In genomic region chr9:89495824-89496555, GRCh38 we compare ENCODE assay signal across 10 cellular contexts. TPM values are rescaled to one million over a fixed set of nuclear protein-coding genes. Genes with fewer than 3 reads are reported as not detected.
A peak's percentile ranks its signal among the peaks of the same experiment; 100 is the strongest.
DNase-seq lines count a peak whose midpoint lies in the region; ATAC-seq and TF ChIP-seq lines count a peak whose summit lies in the region.
"Had no signal": no experiment of that assay in that cellular context is flagged by ENCODE, and none has a peak within 500 bp of the region (broad histone marks: within the 10 kb centered on the region; RNA-seq: fewer than 3 reads in every experiment).

No MANE protein-coding gene starts in this region.

- H3F3A ChIP-seq in smooth muscle cell (ENCODE audit: low read depth), result no peaks in the 10 kb centered on the region

- peaks cover 10% of the 10 kb centered on the region for H3K36me3 Mint-ChIP-seq in activated naive CD4-positive, alpha-beta T cell treated with anti-CD3 and anti-CD28 coated beads, Interleukin-2, amount 50 U/mL, for 24 hours
- H3K36me3 Mint-ChIP-seq in activated CD8-positive, alpha-beta T cell treated with anti-CD3 and anti-CD28 coated beads, Interleukin-2, amount 10 ng/mL, durations not matched to agents 7 days and 5 days (ENCODE audit: low read depth), result peaks cover 54% of the 10 kb centered on the region

- peaks cover 84% of the 10 kb centered on the region for H3K4me1 Mint-ChIP-seq in activated naive CD4-positive, alpha-beta T cell treated with anti-CD3 and anti-CD28 coated beads, Interleukin-2, amount 50 U/mL, for 24 hours
- peaks cover 75% of the 10 kb centered on the region for H3K4me1 Mint-ChIP-seq in activated CD8-positive, alpha-beta T cell treated with anti-CD3 and anti-CD28 coated beads, Interleukin-2, amount 10 ng/mL, durations not matched to agents 7 days and 5 days (ENCODE audit: low read depth)

- no peak overlapping the region for H2AFZ ChIP-seq in smooth muscle cell (ENCODE audit: low read depth)

- H3K4me3 ChIP-seq in transverse colon (peak overlapping the region in 2 of 4 donors; percentile 80 to 92), smooth muscle cell (no peak overlapping the region)

- 75 to 80% methylated on average over 2 to 12 of the region's 12 CpGs for WGBS in transverse colon (ENCODE audit: low coverage in 1 of 2), 2 donors
- WGBS in smooth muscle cell (ENCODE audit: low lambda C conversion rate), result 90% methylated on average over 12 of the region's 12 CpGs

- H3K27ac Mint-ChIP-seq in activated naive CD4-positive, alpha-beta T cell treated with anti-CD3 and anti-CD28 coated beads, Interleukin-2, amount 50 U/mL, for 24 hours, result peak overlapping the region; percentile 90
- peak overlapping the region; percentile 92 for H3K27ac Mint-ChIP-seq in activated CD8-positive, alpha-beta T cell treated with anti-CD3 and anti-CD28 coated beads, Interleukin-2, amount 10 ng/mL, durations not matched to agents 7 days and 5 days

- H3K27ac ChIP-seq in transverse colon, result peak overlapping the region; percentile 79 to 87 (median 82)
- no peak overlapping the region for H3K27ac ChIP-seq in smooth muscle cell (ENCODE audit: low read depth)

- H3K79me2 ChIP-seq in smooth muscle cell (ENCODE audit: low read depth), result no peaks in the 10 kb centered on the region

- no peaks in the 10 kb centered on the region for H3K9me3 Mint-ChIP-seq in activated naive CD4-positive, alpha-beta T cell treated with anti-CD3 and anti-CD28 coated beads, Interleukin-2, amount 50 U/mL, for 24 hours
- H3K9me3 Mint-ChIP-seq in activated CD8-positive, alpha-beta T cell treated with anti-CD3 and anti-CD28 coated beads, Interleukin-2, amount 10 ng/mL, durations not matched to agents 7 days and 5 days (ENCODE audit: insufficient read depth), result no peaks in the 10 kb centered on the region

- H3K27me3 Mint-ChIP-seq in activated naive CD4-positive, alpha-beta T cell treated with anti-CD3 and anti-CD28 coated beads, Interleukin-2, amount 50 U/mL, for 24 hours, result no peaks in the 10 kb centered on the region
- no peaks in the 10 kb centered on the region for H3K27me3 Mint-ChIP-seq in activated CD8-positive, alpha-beta T cell treated with anti-CD3 and anti-CD28 coated beads, Interleukin-2, amount 10 ng/mL, durations not matched to agents 7 days and 5 days (ENCODE audit: low read depth)

- no peak for TF ChIP-seq POLR2A in transverse colon (IDR thresholded peaks at IDR 0.05)

- intact Hi-C loops in transverse colon (cut with DNase I; ENCODE audit: low total_unique reads), result no loop called here

- H4K20me1 ChIP-seq in smooth muscle cell (ENCODE audit: low read depth), result no peaks in the 10 kb centered on the region

- CTCF ChIA-PET in activated CD8-positive, alpha-beta T cell treated with anti-CD3 and anti-CD28 coated beads, Interleukin-2, amount 10 ng/mL, durations not matched to agents 7 days and 5 days (lab: Charles Lee), result interaction anchor here (1.0 to 3.0 kb wide), 3 partner anchors 26 to 53 kb away, joined by 3 to 23 read pairs (median 4); no protein-coding TSS in a partner anchor

- peak overlapping the region; percentile 94 for H3K4me3 Mint-ChIP-seq in activated naive CD4-positive, alpha-beta T cell treated with anti-CD3 and anti-CD28 coated beads, Interleukin-2, amount 50 U/mL, for 24 hours
- H3K4me3 Mint-ChIP-seq in activated CD8-positive, alpha-beta T cell treated with anti-CD3 and anti-CD28 coated beads, Interleukin-2, amount 10 ng/mL, durations not matched to agents 7 days and 5 days, result peak overlapping the region; percentile 92

- no peaks in the 10 kb centered on the region for H3K9me3 ChIP-seq in transverse colon
- H3K9me3 ChIP-seq in smooth muscle cell (replicated peaks; ENCODE audit: low read depth), result no peaks in the 10 kb centered on the region

- POLR2A ChIA-PET in activated CD8-positive, alpha-beta T cell treated with anti-CD3 and anti-CD28 coated beads, Interleukin-2, amount 10 ng/mL, durations not matched to agents 7 days and 5 days (lab: Charles Lee), result interaction anchor here (0.8 to 2.6 kb wide), 14 partner anchors 11 to 70 kb away, joined by 3 to 14 read pairs (median 3); no protein-coding TSS in a partner anchor

- H3K36me3 ChIP-seq in transverse colon (no peaks in the 10 kb centered on the region), smooth muscle cell (ENCODE audit: low read depth) (no peaks in the 10 kb centered on the region)

- TF ChIP-seq CTCF in transverse colon (IDR thresholded peaks at IDR 0.05) (no peak), smooth muscle cell (IDR thresholded peaks at IDR 0.05; ENCODE audit: borderline replicate concordance, insufficient read depth, poor library complexity, severe bottlenecking) (no peak)

- no peak overlapping the region for H3K4me2 ChIP-seq in smooth muscle cell

- no peak for ATAC-seq in activated CD8-positive, alpha-beta T cell treated with anti-CD3 and anti-CD28 coated beads, Interleukin-2, amount 10 ng/mL, durations not matched to agents 7 days and 5 days
- no peak for ATAC-seq in GM19023 (IDR thresholded peaks at IDR 0.05; ENCODE audit: unreplicated experiment)

- H3K4me1 ChIP-seq in transverse colon (peaks cover 6 to 37% (median 15%) of the 10 kb centered on the region in 4 donors), smooth muscle cell (ENCODE audit: low read depth) (peaks cover 5% of the 10 kb centered on the region)

- H3K27me3 ChIP-seq in transverse colon (no peaks in the 10 kb centered on the region), smooth muscle cell (ENCODE audit: low read depth) (peaks cover 9% of the 10 kb centered on the region)

- in situ Hi-C loops in transverse colon (cut with MboI; ENCODE audit: low pct_ligation_motif_present in 1 of 4, low pct_unique_long_range_greater_than_20kb in 1 of 4, low sequenced_read_pairs in 3 of 4), result no loop called here

- no peak for DNase-seq in activated naive CD4-positive, alpha-beta T cell treated with Interleukin-2 at 50 U/mL for 16 hours
- no peak for DNase-seq in activated CD8-positive, alpha-beta T cell treated with anti-CD3 and anti-CD28 coated beads, Interleukin-2, amount 10 ng/mL, durations not matched to agents 7 days and 5 days
- DNase-seq in mesenteric fat pad (ENCODE audit: low spot score), result peak; percentile 60
- DNase-seq in transverse colon, result no peak
- DNase-seq in AG08396 (ENCODE audit: low spot score), result no peak
- no peak for DNase-seq in smooth muscle cell (lab: John Stamatoyannopoulos, UW; ENCODE audit: unreplicated experiment)
- DNase-seq: activated CD4-positive, CD25-positive, alpha-beta regulatory T cell treated with anti-CD3 and anti-CD28 coated beads, Interleukin-2, amount 50 U/mL, for 72 hours; NCI-H2227 treated with DMSO at 0.1 percent for 48 hours had no signal

- no peak for TF ChIP-seq EP300 in transverse colon (IDR thresholded peaks at IDR 0.05; ENCODE audit: low read depth)

- no peak overlapping the region for H3K9ac ChIP-seq in smooth muscle cell (ENCODE audit: low read depth)

RNA-seq across cellular contexts. Expression of gene SEMA4D, which starts 1.9 kb away (rescaled TPM):
- total RNA-seq in activated CD8-positive, alpha-beta T cell treated with anti-CD3 and anti-CD28 coated beads, Interleukin-2, amount 10 ng/mL, durations not matched to agents 7 days and 5 days, result 100 to 1,000 TPM; 314 to 321 TPM
- 16.9 TPM for total RNA-seq in mesenteric fat pad
- total RNA-seq in transverse colon, result 10 to 100 TPM in 3 of 4 donors, 1 to 10 TPM in 1; 8.7 to 29.1 (median 14.5) TPM
- total RNA-seq in smooth muscle cell, result 2.4 and 2.7 TPM in 2 replicates
- polyA plus RNA-seq in smooth muscle cell, result 0.63 and 3.4 TPM in 2 replicates

Comparison
In these comparisons a context has a peak if more than half of its experiments do, and no peak if none do; other contexts are left out.
1. RNA of gene SEMA4D, which starts 1.9 kb away (total RNA-seq): 314 to 321 TPM in activated CD8-positive, alpha-beta T cell treated with anti-CD3 and anti-CD28 coated beads, Interleukin-2, amount 10 ng/mL, durations not matched to agents 7 days and 5 days; 8.7 to 29.1 TPM in transverse colon, 16.9 TPM in mesenteric fat pad (single experiment) and 2.4 to 2.7 TPM in smooth muscle cell; every median in the first group is over 10 times any median in the second.